ENCODE assay signal across 22 cellular contexts in the genomic region with DNA sequence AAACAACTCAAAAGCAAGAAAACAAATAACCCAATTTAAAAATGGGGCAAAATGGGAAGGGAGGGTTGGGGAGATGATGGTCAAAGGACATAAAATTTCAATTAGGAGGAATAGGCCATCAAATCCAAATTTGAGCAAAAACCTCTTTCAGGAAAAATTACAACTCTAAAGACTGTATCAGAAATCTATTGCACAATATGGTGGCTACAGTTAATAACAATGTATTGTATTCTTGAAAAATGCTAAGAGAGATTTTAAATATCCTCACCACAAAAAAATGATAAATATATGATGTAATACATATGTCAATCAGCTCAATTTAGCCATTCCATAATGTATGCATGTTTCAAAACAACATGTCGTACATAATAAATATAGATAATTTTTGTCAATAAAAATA.
A peak's percentile ranks its signal among the peaks of the same experiment; 100 is the strongest.
DNase-seq lines count a peak whose midpoint lies in the region; ATAC-seq, FAIRE-seq and TF ChIP-seq lines count a peak whose summit lies in the region.
"Had no signal": no experiment of that assay in that cellular context is flagged by ENCODE, and none has a peak within 500 bp of the region (broad histone marks: within the 10 kb centered on the region; RNA-seq: fewer than 3 reads in every experiment).

No MANE protein-coding gene starts in this region.

- H3K27ac ChIP-seq in pancreas, result no peak overlapping the region
- H3K27ac ChIP-seq: BLaER1, C4-2B had no signal

- no peaks in the 10 kb centered on the region for H3K36me3 ChIP-seq in pancreas

- peaks cover 18% of the 10 kb centered on the region for H3K4me1 Mint-ChIP-seq in T-helper 17 cell
- H3K4me1 Mint-ChIP-seq: B cell had no signal

- intact Hi-C loops in pancreas (cut with DNase I), result no loop called here

- H3K4me3 Mint-ChIP-seq in T-helper 17 cell, result no peak overlapping the region
- H3K4me3 Mint-ChIP-seq: B cell; CD4-positive, CD25-positive, alpha-beta regulatory T cell; CD8-positive, alpha-beta T cell; GM23338; H9 had no signal

- no peaks in the 10 kb centered on the region for H3K9me3 ChIP-seq in T-helper 17 cell (ENCODE audit: control insufficient read depth, low read length, poor library complexity, severe bottlenecking)
- no peaks in the 10 kb centered on the region for H3K9me3 ChIP-seq in pancreas
- H3K9me3 ChIP-seq: BLaER1, Caco-2 had no signal

- H3K4me1 ChIP-seq in pancreas, result no peaks in the 10 kb centered on the region

- H3K4me3 ChIP-seq in pancreas, result no peak overlapping the region
- H3K4me3 ChIP-seq: BLaER1, GM23338 had no signal

- 87 to 93% methylated on average over 1 of the region's 1 CpG for WGBS in pancreas, 2 donors

- no peaks in the 10 kb centered on the region for H3K9me3 Mint-ChIP-seq in activated naive CD4-positive, alpha-beta T cell treated with anti-CD3 and anti-CD28 coated beads, Interleukin-2, amount 50 U/mL, for 72 hours
- H3K9me3 Mint-ChIP-seq: CD4-positive, CD25-positive, alpha-beta regulatory T cell; CD8-positive, alpha-beta T cell; GM23338; H9 had no signal

- ATAC-seq in T-helper 17 cell (no peak), pancreas (no peak), HG02840 (IDR thresholded peaks at IDR 0.05; ENCODE audit: low FRiP score, unreplicated experiment) (no peak)
- ATAC-seq in activated naive CD4-positive, alpha-beta T cell treated with anti-CD3 and anti-CD28 coated beads, Interleukin-2, amount 50 U/mL, for 72 hours, result no peak
- ATAC-seq: CD8-positive, alpha-beta T cell; GM23338; HCT116 had no signal

- H3K27ac Mint-ChIP-seq in T-helper 17 cell, result peak overlapping the region; percentile 11
- H3K27ac Mint-ChIP-seq in activated naive CD4-positive, alpha-beta T cell treated with anti-CD3 and anti-CD28 coated beads, Interleukin-2, amount 50 U/mL, for 72 hours, result no peak overlapping the region
- H3K27ac Mint-ChIP-seq: B cell; CD4-positive, CD25-positive, alpha-beta regulatory T cell; CD8-positive, alpha-beta T cell; GM23338 had no signal

- H3K27me3 Mint-ChIP-seq in T-helper 17 cell, result no peaks in the 10 kb centered on the region
- H3K27me3 Mint-ChIP-seq: B cell; CD4-positive, CD25-positive, alpha-beta regulatory T cell had no signal

- FAIRE-seq in endometrium (lab: Jason Lieb, UNC), result peak; percentile 86
- peak; percentile 53 for FAIRE-seq in pancreas (lab: Jason Lieb, UNC)
- FAIRE-seq in urothelium cell line (lab: Jason Lieb, UNC), result no peak
- FAIRE-seq: G401.6, GM12892, GM19239 had no signal

- H3K36me3 Mint-ChIP-seq in T-helper 17 cell (ENCODE audit: low read depth), result peaks cover 3% of the 10 kb centered on the region
- H3K36me3 Mint-ChIP-seq in activated naive CD4-positive, alpha-beta T cell treated with anti-CD3 and anti-CD28 coated beads, Interleukin-2, amount 50 U/mL, for 72 hours, result peaks cover 11 to 12% of the 10 kb centered on the region in 2 donors

- DNase-seq in OCI-M1 (lab: John Stamatoyannopoulos, UW) (peak; percentile 3), T-helper 17 cell (no peak), pancreas (no peak), hypothalamus (lab: John Stamatoyannopoulos, UW) (no peak), urothelium cell line (ENCODE audit: low spot score) (no peak)
- no peak for DNase-seq in activated naive CD4-positive, alpha-beta T cell treated with anti-CD3 and anti-CD28 coated beads, Interleukin-2, amount 50 U/mL, for 72 hours (ENCODE audit: low spot score in 2 of 2)
- DNase-seq: Caco-2; CD4-positive, CD25-positive, alpha-beta regulatory T cell; CD8-positive, alpha-beta T cell; DMS153; DND-41; H9 had no signal

- no peak for TF ChIP-seq CTCF in pancreas (IDR thresholded peaks at IDR 0.05)

- no peaks in the 10 kb centered on the region for H3K27me3 ChIP-seq in pancreas
- H3K27me3 ChIP-seq: BLaER1 had no signal
